7 cellular contexts compared by ENCODE assay signal in genomic region chr1:212683357-212683722, GRCh38. TPM values are rescaled to one million over a fixed set of nuclear protein-coding genes. Genes with fewer than 3 reads are reported as not detected.
DNase-seq lines count a peak whose midpoint lies in the region; ATAC-seq lines count a peak whose summit lies in the region.

No MANE protein-coding gene starts in this region.

- DNase-seq in NOMO-1 treated with DMSO at 0.1 percent for 48 hours (lab: John Stamatoyannopoulos, UW; ENCODE audit: unreplicated experiment) (peak; percentile 79), globus pallidus (ENCODE audit: low spot score) (peak; percentile 22), NCI-H510A (lab: John Stamatoyannopoulos, UW) (no peak), sciatic nerve (ENCODE audit: low spot score) (no peak), NCI-H1417 (lab: John Stamatoyannopoulos, UW) (no peak)

- ATAC-seq in GM18873 (IDR thresholded peaks at IDR 0.05; ENCODE audit: low FRiP score, unreplicated experiment) = peak; percentile 61
- peak; percentile 51 for ATAC-seq in HG02610 (IDR thresholded peaks at IDR 0.05; ENCODE audit: unreplicated experiment)
- no peak for ATAC-seq in sciatic nerve

- intact Hi-C loops in sciatic nerve (cut with DNase I) = no loop called here

RNA-seq across cellular contexts. Expression of gene BATF3, which starts 16.3 kb away (rescaled TPM):
- total RNA-seq in sciatic nerve = 6.5 TPM

Comparison
In these comparisons a context has a peak if more than half of its experiments do, and no peak if none do; other contexts are left out.
1. DNase-seq: peak in NOMO-1 treated with DMSO at 0.1 percent for 48 hours (single experiment) and globus pallidus (single experiment); none in NCI-H510A (single experiment), sciatic nerve (single experiment) and NCI-H1417 (0 of 3).